Comparison of ENCODE assay signal across 28 cellular contexts in genomic region chr6:36776167-36776566, GRCh38.
"Had no signal": no experiment of that assay in that cellular context is flagged by ENCODE, and none has a peak within 500 bp of the region (broad histone marks: within the 10 kb centered on the region; RNA-seq: fewer than 3 reads in every experiment).

No MANE protein-coding gene starts in this region.

- H3K9me3 Mint-ChIP-seq: immature natural killer cell; mesothelial cell of epicardium; natural killer cell; nephron progenitor cell; stimulated activated memory B cell treated with anti-CD40 and anti-IgM and Interleukin-4, amounts not matched to agents 10 μg/mL and 1 μg/mL and 100 μg/mL, for 72 hours had no signal

- H3K36me3 Mint-ChIP-seq: immature natural killer cell; mesothelial cell of epicardium; naive B cell; natural killer cell; stimulated activated memory B cell treated with anti-CD40 and anti-IgM and Interleukin-4, amounts not matched to agents 10 μg/mL and 1 μg/mL and 100 μg/mL, for 72 hours had no signal

- H3K9me3 ChIP-seq: left lung, lower lobe of right lung, pancreas, psoas muscle, right atrium auricular region, right lobe of liver, stomach, testis, thyroid gland, transverse colon, upper lobe of left lung had no signal

- H3K27ac ChIP-seq: left lung, lower lobe of right lung, pancreas, psoas muscle, right atrium auricular region, right lobe of liver, stomach, testis, thyroid gland, transverse colon, upper lobe of left lung had no signal

- ATAC-seq: left colon; left lung; lower lobe of right lung; natural killer cell; pancreas; psoas muscle; right lobe of liver; stimulated activated memory B cell treated with anti-CD40 and anti-IgM and Interleukin-4, amounts not matched to agents 10 μg/mL and 1 μg/mL and 100 μg/mL, for 72 hours; stimulated activated naive CD8-positive, alpha-beta T cell treated with anti-CD3 and anti-CD28 coated beads, Interleukin-15, Interleukin-2, amounts not matched to agents 100 U/mL and 50 U/mL, for 24 hours had no signal

- H3K4me2 ChIP-seq: smooth muscle cell had no signal

- H3K4me3 ChIP-seq: left lung, lower lobe of right lung, pancreas, psoas muscle, right atrium auricular region, right lobe of liver, smooth muscle cell, stomach, testis, thyroid gland, transverse colon, upper lobe of left lung had no signal

- H3K27me3 ChIP-seq: pancreas, right atrium auricular region, right lobe of liver, testis, thyroid gland, transverse colon, upper lobe of left lung had no signal

- H3K27ac Mint-ChIP-seq: mesothelial cell of epicardium; stimulated activated memory B cell treated with anti-CD40 and anti-IgM and Interleukin-4, amounts not matched to agents 10 μg/mL and 1 μg/mL and 100 μg/mL, for 72 hours had no signal

- H3K4me3 Mint-ChIP-seq: immature natural killer cell; mesothelial cell of epicardium; naive B cell; natural killer cell; nephron progenitor cell; stimulated activated memory B cell treated with anti-CD40 and anti-IgM and Interleukin-4, amounts not matched to agents 10 μg/mL and 1 μg/mL and 100 μg/mL, for 72 hours had no signal

- H3K4me1 ChIP-seq: psoas muscle, right lobe of liver, testis, thyroid gland had no signal

- DNase-seq: hypothalamus; immature natural killer cell; kidney; left colon; lower lobe of right lung; mammary epithelial cell; mesendoderm; naive B cell; natural killer cell; nephron progenitor cell; pancreas; psoas muscle; right lobe of liver; stimulated activated CD4-positive, alpha-beta T cell treated with anti-CD3 and anti-CD28 coated beads, Interleukin-1b, Interleukin-23, amount 100 ng/mL, for 48 hours; stimulated activated CD4-positive, alpha-beta T cell treated with anti-CD3 and anti-CD28 coated beads, Interleukin-2, amount 100 ng/mL, for 48 hours; stimulated activated CD4-positive, alpha-beta T cell treated with anti-CD3 and anti-CD28 coated beads, Interleukin-4, amount 100 ng/mL, for 4 hours; stimulated activated CD8-positive, alpha-beta memory T cell treated with anti-CD3 and anti-CD28 coated beads, Interleukin-4, amount 100 ng/mL, for 48 hours; stimulated activated naive CD8-positive, alpha-beta T cell treated with anti-CD3 and anti-CD28 coated beads, Interleukin-15, Interleukin-2, amounts not matched to agents 100 U/mL and 50 U/mL, for 24 hours; stomach; testis; thyroid gland; transverse colon; upper lobe of left lung had no signal

- H3K36me3 ChIP-seq: left lung, lower lobe of right lung, pancreas, right lobe of liver, stomach, thyroid gland, transverse colon, upper lobe of left lung had no signal
